ENCODE assay signal across 34 cellular contexts in the genomic region with DNA sequence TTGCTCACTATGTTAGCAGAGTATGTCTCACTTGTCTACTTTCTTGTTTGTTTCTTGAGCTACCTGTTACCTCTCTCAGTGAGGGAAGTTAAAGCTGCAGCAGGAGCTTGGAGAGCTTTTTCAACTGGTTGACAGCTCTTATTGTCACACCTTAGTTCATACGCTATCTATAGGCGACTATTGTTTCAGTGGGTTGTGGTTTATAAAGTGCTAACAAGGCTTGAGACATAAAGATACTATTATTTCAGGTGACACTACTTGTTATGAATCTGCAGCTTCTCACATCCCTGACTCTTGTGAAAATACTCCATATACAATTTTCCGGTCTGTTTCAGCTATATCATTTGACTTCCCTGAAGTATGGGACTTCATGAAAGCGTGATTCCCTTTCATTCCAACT.
"Had no signal": no experiment of that assay in that cellular context is flagged by ENCODE, and none has a peak within 500 bp of the region (broad histone marks: within the 10 kb centered on the region; RNA-seq: fewer than 3 reads in every experiment).

No MANE protein-coding gene starts in this region.

- H3K4me3 ChIP-seq: esophagus muscularis mucosa, gastrocnemius medialis, heart left ventricle had no signal

- H3K4me1 ChIP-seq: foreskin keratinocyte had no signal

- H3K36me3 Mint-ChIP-seq: activated naive CD8-positive, alpha-beta T cell had no signal

- H3K27ac Mint-ChIP-seq: activated B cell treated with CpG ODN at 0.5 μM for 24 hours; activated CD8-positive, alpha-beta T cell treated with anti-CD3 and anti-CD28 coated beads for 36 hours; activated naive CD8-positive, alpha-beta T cell; activated T-helper 1 cell treated with anti-CD3 and anti-CD28 coated beads, Interleukin-12 subunit alpha, Interleukin-12 subunit beta, Interleukin-2, Interleukin-4 antibody, amounts not matched to agents 30 ng/mL and 10 ng/mL and 1 ng/mL, durations not matched to agents 14 hours and 24 hours and 36 hours; effector memory CD8-positive, alpha-beta T cell; T-helper 17 cell; T-helper 2 cell treated with Interferon-gamma antibody and Interleukin-4, amounts not matched to agents 5 μg/mL and 100 μg/mL, for 36 hours had no signal

- H3K4me3 Mint-ChIP-seq: activated B cell treated with CpG ODN at 0.5 μM for 24 hours; activated CD8-positive, alpha-beta T cell treated with anti-CD3 and anti-CD28 coated beads for 36 hours; activated naive CD8-positive, alpha-beta T cell; activated T-helper 1 cell treated with anti-CD3 and anti-CD28 coated beads, Interleukin-12 subunit alpha, Interleukin-12 subunit beta, Interleukin-2, Interleukin-4 antibody, amounts not matched to agents 30 ng/mL and 10 ng/mL and 1 ng/mL, durations not matched to agents 14 hours and 24 hours and 36 hours; effector memory CD8-positive, alpha-beta T cell; T-helper 17 cell; T-helper 2 cell treated with Interferon-gamma antibody and Interleukin-4, amounts not matched to agents 5 μg/mL and 100 μg/mL, for 36 hours had no signal

- H3K4me1 Mint-ChIP-seq: activated B cell treated with CpG ODN at 0.5 μM for 24 hours, T-helper 17 cell had no signal

- ATAC-seq: activated CD4-positive, CD25-positive, alpha-beta regulatory T cell treated with anti-CD3 and anti-CD28 coated beads, Interleukin-2, amount 50 U/mL, for 24 hours; activated CD8-positive, alpha-beta T cell treated with anti-CD3 and anti-CD28 coated beads for 36 hours; effector memory CD8-positive, alpha-beta T cell; foreskin keratinocyte; gastrocnemius medialis; heart left ventricle; T-helper 17 cell had no signal

- H3K36me3 ChIP-seq: brain microvascular endothelial cell, esophagus muscularis mucosa, gastrocnemius medialis, heart left ventricle, WERI-Rb-1 had no signal

- H3K9me3 Mint-ChIP-seq: activated B cell treated with CpG ODN at 0.5 μM for 24 hours; activated CD8-positive, alpha-beta T cell treated with anti-CD3 and anti-CD28 coated beads for 36 hours; activated T-helper 1 cell treated with anti-CD3 and anti-CD28 coated beads, Interleukin-12 subunit alpha, Interleukin-12 subunit beta, Interleukin-2, Interleukin-4 antibody, amounts not matched to agents 30 ng/mL and 10 ng/mL and 1 ng/mL, durations not matched to agents 14 hours and 24 hours and 36 hours; effector memory CD8-positive, alpha-beta T cell; T-helper 2 cell treated with Interferon-gamma antibody and Interleukin-4, amounts not matched to agents 5 μg/mL and 100 μg/mL, for 36 hours had no signal

- H3K9me3 ChIP-seq: esophagus muscularis mucosa, gastrocnemius medialis, heart left ventricle had no signal

- DNase-seq: activated B cell treated with CpG ODN at 0.5 μM for 24 hours; activated CD4-positive, alpha-beta T cell treated with anti-CD3 and anti-CD28 coated beads for 48 hours; activated CD4-positive, alpha-beta T cell treated with anti-CD3 and anti-CD28 coated beads, Interleukin-2, amount 50 U/mL, for 1 hour; activated CD4-positive, alpha-beta T cell treated with anti-CD3 and anti-CD28 coated beads, Interleukin-2, amount 50 U/mL, for 48 hours; activated CD8-positive, alpha-beta memory T cell treated with anti-CD3 and anti-CD28 coated beads for 24 hours; activated CD8-positive, alpha-beta T cell treated with anti-CD3 and anti-CD28 coated beads for 36 hours; activated gamma-delta T cell treated with Interleukin-2 at 50 U/mL for 16 hours; activated naive CD4-positive, alpha-beta T cell treated with anti-CD3 and anti-CD28 coated beads, Interleukin-2, amount 50 U/mL, for 16 hours; activated naive CD4-positive, alpha-beta T cell treated with Interleukin-2 at 50 U/mL for 16 hours; activated T-cell treated with anti-CD3 and anti-CD28 coated beads, Interleukin-2, amount 50 U/mL, for 1 hour; activated T-cell treated with anti-CD3 and anti-CD28 coated beads, Interleukin-2, amount 50 U/mL, for 48 hours; amniotic stem cell; anterior cingulate cortex; brain microvascular endothelial cell; caudate nucleus; cortex of kidney; dermis blood vessel endothelial cell; effector CD4-positive, alpha-beta T cell; effector memory CD8-positive, alpha-beta T cell; erythroblast; foreskin keratinocyte; gastrocnemius medialis; glutamatergic neuron; heart left ventricle; T-helper 17 cell; T1000; WERI-Rb-1 had no signal

- FAIRE-seq: astrocyte, colon had no signal

- H3K27me3 Mint-ChIP-seq: activated B cell treated with CpG ODN at 0.5 μM for 24 hours; activated naive CD8-positive, alpha-beta T cell; effector memory CD8-positive, alpha-beta T cell had no signal

- H3K27ac ChIP-seq: brain microvascular endothelial cell, esophagus muscularis mucosa, foreskin keratinocyte, gastrocnemius medialis, heart left ventricle, WERI-Rb-1 had no signal

- H3K27me3 ChIP-seq: brain microvascular endothelial cell, esophagus muscularis mucosa, foreskin keratinocyte, gastrocnemius medialis, heart left ventricle had no signal
